ENCODE assay signal across 14 cellular contexts in the genomic region with DNA sequence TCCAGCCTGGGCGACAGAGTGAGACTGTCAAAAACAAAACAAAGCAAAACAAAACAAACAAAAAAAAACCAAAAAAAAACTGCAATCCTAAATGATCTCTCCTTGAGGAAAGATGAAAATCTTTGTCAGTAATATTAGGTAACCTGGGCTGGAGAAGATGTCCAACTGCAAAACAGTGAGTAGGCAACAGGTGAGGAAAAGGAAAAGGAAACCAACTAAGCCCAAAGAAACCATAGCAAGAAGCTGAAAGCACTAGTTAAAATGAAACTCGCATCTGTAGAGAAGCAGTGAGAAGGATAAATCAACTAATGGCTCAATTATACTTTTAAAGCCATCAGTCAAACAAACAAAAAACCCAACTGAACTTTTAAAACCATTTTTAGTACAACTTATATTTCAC. TPM values are rescaled to one million over a fixed set of nuclear protein-coding genes. Genes with fewer than 3 reads are reported as not detected.
DNase-seq lines count a peak whose midpoint lies in the region; ATAC-seq and TF ChIP-seq lines count a peak whose summit lies in the region.
"Had no signal": no experiment of that assay in that cellular context is flagged by ENCODE, and none has a peak within 500 bp of the region (broad histone marks: within the 10 kb centered on the region; RNA-seq: fewer than 3 reads in every experiment).

No MANE protein-coding gene starts in this region.

- DNase-seq in CD4-positive, CD25-positive, alpha-beta regulatory T cell = peak in 1 of 3 donors; percentile 11
- no peak for DNase-seq in CD4-positive, alpha-beta T cell
- DNase-seq in NCI-H187 (lab: John Stamatoyannopoulos, UW) (no peak), HCEC 1CT (no peak), T1000 (lab: John Stamatoyannopoulos, UW) (no peak)
- DNase-seq: foreskin fibroblast, naive B cell, NCI-H446, sigmoid colon, T-helper 9 cell, testis had no signal

- CTCF ChIA-PET in CD4-positive, alpha-beta T cell (lab: Charles Lee) = no interaction called here

- no peaks in the 10 kb centered on the region for H3K36me3 ChIP-seq in CD4-positive, CD25-positive, alpha-beta regulatory T cell (ENCODE audit: control insufficient read depth, insufficient read depth, low read length)
- H3K36me3 ChIP-seq: sigmoid colon had no signal

- H3K27ac ChIP-seq in CD4-positive, CD25-positive, alpha-beta regulatory T cell (ENCODE audit: insufficient read depth, low read length, poor library complexity, severe bottlenecking) = peak overlapping the region; percentile 33
- H3K27ac ChIP-seq in CD4-positive, alpha-beta T cell (ENCODE audit: low read depth, low read length) = no peak overlapping the region
- H3K27ac ChIP-seq: sigmoid colon, testis had no signal

- POLR2A ChIA-PET in CD4-positive, alpha-beta T cell (lab: Charles Lee) = no interaction called here

- H3K27me3 ChIP-seq in CD4-positive, CD25-positive, alpha-beta regulatory T cell (ENCODE audit: control insufficient read depth, insufficient read depth, low read length) = no peaks in the 10 kb centered on the region
- no peaks in the 10 kb centered on the region for H3K27me3 ChIP-seq in CD4-positive, alpha-beta T cell (ENCODE audit: control insufficient read depth, insufficient read depth, low read length)
- H3K27me3 ChIP-seq: sigmoid colon, testis had no signal

- intact Hi-C loops in CD4-positive, alpha-beta T cell (cut with DNase I, micrococcal nuclease) = no loop called here

- H3K36me3 Mint-ChIP-seq in CD4-positive, CD25-positive, alpha-beta regulatory T cell = no peaks in the 10 kb centered on the region
- peaks cover 5% of the 10 kb centered on the region for H3K36me3 Mint-ChIP-seq in CD4-positive, alpha-beta T cell (ENCODE audit: low read depth)
- H3K36me3 Mint-ChIP-seq: naive B cell had no signal

- peak overlapping the region; percentile 26 for H3K4me3 ChIP-seq in CD4-positive, CD25-positive, alpha-beta regulatory T cell (ENCODE audit: low read depth, low read length)
- H3K4me3 ChIP-seq: sigmoid colon, testis had no signal

- no peaks in the 10 kb centered on the region for H3K9me3 ChIP-seq in CD4-positive, CD25-positive, alpha-beta regulatory T cell (ENCODE audit: control insufficient read depth in 2 of 2, low read length in 2 of 2)
- H3K9me3 ChIP-seq in CD4-positive, alpha-beta T cell (ENCODE audit: control insufficient read depth, low read length) = no peaks in the 10 kb centered on the region
- H3K9me3 ChIP-seq: sigmoid colon, testis had no signal

- peaks cover 0 to 5% (median 0%) of the 10 kb centered on the region in 7 donors for H3K9me3 Mint-ChIP-seq in CD4-positive, CD25-positive, alpha-beta regulatory T cell
- H3K9me3 Mint-ChIP-seq in CD4-positive, alpha-beta T cell = no peaks in the 10 kb centered on the region
- H3K9me3 Mint-ChIP-seq: naive B cell had no signal

- no peak for TF ChIP-seq CTCF in CD4-positive, alpha-beta T cell (IDR thresholded peaks at IDR 0.05)

- H3K27ac Mint-ChIP-seq in CD4-positive, CD25-positive, alpha-beta regulatory T cell = no peak overlapping the region
- H3K27ac Mint-ChIP-seq in CD4-positive, alpha-beta T cell = no peak overlapping the region

- no peak for ATAC-seq in CD4-positive, CD25-positive, alpha-beta regulatory T cell (ENCODE audit: low read depth in 2 of 2)
- peak; percentile 66 for ATAC-seq in GM19397 (IDR thresholded peaks at IDR 0.05; ENCODE audit: unreplicated experiment)
- ATAC-seq in HG02623 (IDR thresholded peaks at IDR 0.05; ENCODE audit: unreplicated experiment) = peak; percentile 83
- peak; percentile 77 for ATAC-seq in HG03378 (IDR thresholded peaks at IDR 0.05; ENCODE audit: unreplicated experiment)
- ATAC-seq in CD4-positive, alpha-beta T cell (ENCODE audit: poor library complexity) = no peak

- H3K27me3 Mint-ChIP-seq in CD4-positive, CD25-positive, alpha-beta regulatory T cell = no peaks in the 10 kb centered on the region
- H3K27me3 Mint-ChIP-seq in CD4-positive, alpha-beta T cell = no peaks in the 10 kb centered on the region
- H3K27me3 Mint-ChIP-seq: naive B cell had no signal

- peaks cover 8 to 23% (median 12%) of the 10 kb centered on the region in 4 donors for H3K4me1 Mint-ChIP-seq in CD4-positive, CD25-positive, alpha-beta regulatory T cell
- H3K4me1 Mint-ChIP-seq in CD4-positive, alpha-beta T cell (ENCODE audit: low read depth) = peaks cover 14% of the 10 kb centered on the region

- H3K4me1 ChIP-seq in CD4-positive, CD25-positive, alpha-beta regulatory T cell (ENCODE audit: control insufficient read depth, insufficient read depth, low read length, poor library complexity, severe bottlenecking) = no peaks in the 10 kb centered on the region
- H3K4me1 ChIP-seq: sigmoid colon, testis had no signal

- H3K4me3 Mint-ChIP-seq in CD4-positive, CD25-positive, alpha-beta regulatory T cell = peak overlapping the region in 1 of 4 donors; percentile 28
- no peak overlapping the region for H3K4me3 Mint-ChIP-seq in CD4-positive, alpha-beta T cell
- H3K4me3 Mint-ChIP-seq: naive B cell had no signal

RNA-seq across cellular contexts. Expression of gene ENOX2, which starts 54.2 kb away (rescaled TPM):
- total RNA-seq in CD4-positive, CD25-positive, alpha-beta regulatory T cell = 10.6 TPM
- 10 to 100 TPM; 18.9 to 23.3 (median 20.5) TPM for polyA plus RNA-seq in CD4-positive, CD25-positive, alpha-beta regulatory T cell
- total RNA-seq in CD4-positive, alpha-beta T cell = 1 to 10 TPM; 4.0 to 6.5 TPM

Comparison
In these comparisons a context has a peak if more than half of its experiments do, and no peak if none do; other contexts are left out.
1. ATAC-seq: peak in GM19397 (single experiment), HG02623 (single experiment) and HG03378 (single experiment); none in CD4-positive, CD25-positive, alpha-beta regulatory T cell (0 of 2) and CD4-positive, alpha-beta T cell (single experiment).